18 cellular contexts compared by ENCODE assay signal in genomic region chr1:207829576-207829975, GRCh38.
DNase-seq lines count a peak whose midpoint lies in the region; ATAC-seq, FAIRE-seq and TF ChIP-seq lines count a peak whose summit lies in the region.
"Had no signal": no experiment of that assay in that cellular context is flagged by ENCODE, and none has a peak within 500 bp of the region (broad histone marks: within the 10 kb centered on the region; RNA-seq: fewer than 3 reads in every experiment).

No MANE protein-coding gene starts in this region.

- no peak for TF ChIP-seq EP300 in HepG2 (IDR thresholded peaks at IDR 0.05; ENCODE audit: low read depth in 2 of 2, low read length in 2 of 2)
- TF ChIP-seq EP300 in HepG2 (CRISPR knock-in tag; IDR thresholded peaks at IDR 0.05; ENCODE audit: borderline replicate concordance), result no peak
- TF ChIP-seq EP300 in K562 (IDR thresholded peaks at IDR 0.05; ENCODE audit: low read length), result no peak

- H3K27ac Mint-ChIP-seq in glutamatergic neuron (ENCODE audit: unreplicated experiment), result no peak overlapping the region

- H3K9me3 ChIP-seq in HepG2 (ENCODE audit: low read length) (no peaks in the 10 kb centered on the region), right lobe of liver (no peaks in the 10 kb centered on the region), K562 (replicated peaks; ENCODE audit: control insufficient read depth, insufficient read depth, low read depth, low read length) (no peaks in the 10 kb centered on the region), prostate gland (no peaks in the 10 kb centered on the region), mucosa of descending colon (no peaks in the 10 kb centered on the region)

- H3K27ac ChIP-seq in HepG2 (ENCODE audit: extremely low read length, insufficient read depth, low read length), result no peak overlapping the region
- no peak overlapping the region for H3K27ac ChIP-seq in right lobe of liver
- no peak overlapping the region for H3K27ac ChIP-seq in K562 (ENCODE audit: extremely low read depth, low read depth, low read length)
- H3K27ac ChIP-seq in prostate gland, result peak overlapping the region; percentile 99
- H3K27ac ChIP-seq: brain microvascular endothelial cell had no signal

- H3K4me3 ChIP-seq in HepG2 (replicated peaks in 1 of 3; ENCODE audit: insufficient read depth in 1 of 3, low read depth in 2 of 3, low read length in 3 of 3) (no peak overlapping the region), right lobe of liver (no peak overlapping the region), K562 (no peak overlapping the region), prostate gland (no peak overlapping the region), mucosa of descending colon (no peak overlapping the region)

- no peak overlapping the region for H3K4me2 ChIP-seq in HepG2 (ENCODE audit: low read depth, low read length)
- no peak overlapping the region for H3K4me2 ChIP-seq in K562 (ENCODE audit: insufficient read depth, low read length)

- DNase-seq in HepG2 (ENCODE audit: low spot score) (no peak), right lobe of liver (no peak), K562 (ENCODE audit: extremely low read depth in 1 of 4, low spot score in 3 of 4) (no peak), prostate gland (ENCODE audit: low spot score) (no peak), mucosa of descending colon (no peak), glutamatergic neuron (no peak)
- DNase-seq in stimulated activated naive CD4-positive, alpha-beta T cell treated with Interleukin-2 at 50 U/mL for 16 hours (lab: John Stamatoyannopoulos, UW), result no peak
- DNase-seq: activated CD4-positive, CD25-positive, alpha-beta regulatory T cell; activated CD8-positive, alpha-beta memory T cell treated with anti-CD3 and anti-CD28 coated beads, Interleukin-2, amount 50 U/mL, for 4 hours; activated naive CD4-positive, alpha-beta T cell treated with anti-CD3 and anti-CD28 coated beads, Interleukin-2, amount 10 ng/mL, durations not matched to agents 7 days and 5 days; brain microvascular endothelial cell; dermis blood vessel endothelial cell; GF-D8; MM.1S; NCI-H187 treated with DMSO at 0.1 percent for 48 hours; retina had no signal

- H3K9ac ChIP-seq in HepG2 (ENCODE audit: insufficient read depth, low read depth, low read length) (no peak overlapping the region), K562 (ENCODE audit: insufficient read depth in 1 of 2, low read depth in 2 of 2, low read length in 2 of 2) (no peak overlapping the region)

- H3K36me3 ChIP-seq in HepG2 (replicated peaks in 1 of 2; ENCODE audit: control insufficient read depth in 1 of 2, insufficient read depth in 2 of 2, low read length in 2 of 2) (no peaks in the 10 kb centered on the region), right lobe of liver (no peaks in the 10 kb centered on the region), K562 (ENCODE audit: control insufficient read depth, insufficient read depth, low read length) (no peaks in the 10 kb centered on the region), prostate gland (no peaks in the 10 kb centered on the region), mucosa of descending colon (ENCODE audit: low read depth) (no peaks in the 10 kb centered on the region)
- H3K36me3 ChIP-seq: brain microvascular endothelial cell had no signal

- H3K4me1 ChIP-seq in HepG2 (ENCODE audit: insufficient read depth, low read length) (peaks cover 41% of the 10 kb centered on the region), right lobe of liver (peaks cover 0 to 43% (median 15%) of the 10 kb centered on the region in 4 donors), K562 (replicated peaks in 1 of 2; ENCODE audit: control insufficient read depth in 2 of 2, insufficient read depth in 2 of 2, low read length in 2 of 2) (peaks cover 44 to 77% of the 10 kb centered on the region in 2 experiments), prostate gland (replicated peaks) (peaks cover 31% of the 10 kb centered on the region), mucosa of descending colon (ENCODE audit: low read depth) (peaks cover 39% of the 10 kb centered on the region)

- H3K4me3 Mint-ChIP-seq in glutamatergic neuron (ENCODE audit: unreplicated experiment), result no peak overlapping the region
- H3K4me3 Mint-ChIP-seq: activated naive CD4-positive, alpha-beta T cell treated with anti-CD3 and anti-CD28 coated beads, Interleukin-2, amount 10 ng/mL, durations not matched to agents 7 days and 5 days had no signal

- H3K27me3 Mint-ChIP-seq in glutamatergic neuron (ENCODE audit: unreplicated experiment), result no peaks in the 10 kb centered on the region
- H3K27me3 Mint-ChIP-seq: activated naive CD4-positive, alpha-beta T cell treated with anti-CD3 and anti-CD28 coated beads, Interleukin-2, amount 10 ng/mL, durations not matched to agents 7 days and 5 days had no signal

- no peaks in the 10 kb centered on the region for H3K36me3 Mint-ChIP-seq in glutamatergic neuron (ENCODE audit: unreplicated experiment)

- in situ Hi-C loops in HepG2 (cut with HindIII; ENCODE audit: extremely low pct_ligation_motif_present, low pct_unique_long_range_greater_than_20kb), result loop anchor here (5.0 kb wide), 2 partner anchors 38 to 138 kb away; no protein-coding TSS in a partner anchor
- in situ Hi-C loops in K562 (cut with MboI), result loop anchor here (5.0 to 10.0 kb wide), 3 partner anchors 43 to 1825 kb away; partner anchors contain the start of gene LAMB3

- TF ChIP-seq RAD21 in HepG2 (CRISPR knock-in tag; IDR thresholded peaks at IDR 0.05) (no peak), K562 (CRISPR knock-in tag; conservative IDR thresholded peaks at IDR 0.05 in 1 of 2, IDR thresholded peaks at IDR 0.05 in 1 of 2) (no peak)

- H2AFZ ChIP-seq in HepG2 (ENCODE audit: low read length) (no peak overlapping the region), K562 (ENCODE audit: low read depth, low read length) (no peak overlapping the region)

- BruUV-seq in HepG2 (replicated peaks; lab: Mats Ljungman, UMichigan) (no TSS peak), K562 (replicated peaks; lab: Mats Ljungman, UMichigan) (no TSS peak)

- no peaks in the 10 kb centered on the region for H4K20me1 ChIP-seq in HepG2 (ENCODE audit: insufficient read depth, low read length)
- no peaks in the 10 kb centered on the region for H4K20me1 ChIP-seq in K562 (replicated peaks; ENCODE audit: control insufficient read depth, insufficient read depth, low read length)

- TF ChIP-seq POLR2A in HepG2 (IDR thresholded peaks at IDR 0.05; ENCODE audit: insufficient read depth in 1 of 2, low read depth in 2 of 2, low read length in 2 of 2) (no peak), right lobe of liver (IDR thresholded peaks at IDR 0.05) (no peak), K562 (conservative IDR thresholded peaks at IDR 0.05) (no peak), prostate gland (IDR thresholded peaks at IDR 0.05) (no peak)

- FAIRE-seq in HepG2 (lab: Jason Lieb, UNC) (no peak), K562 (lab: Jason Lieb, UNC) (no peak)
- FAIRE-seq: GM12892 had no signal

- H3K27me3 ChIP-seq in HepG2 (ENCODE audit: control insufficient read depth in 1 of 2, insufficient read depth in 2 of 2, low read length in 2 of 2) (no peaks in the 10 kb centered on the region; a peak in 2 of 5 replicates), right lobe of liver (no peaks in the 10 kb centered on the region), K562 (ENCODE audit: control insufficient read depth in 2 of 2, insufficient read depth in 2 of 2, low read length in 2 of 2) (no peaks in the 10 kb centered on the region), prostate gland (replicated peaks; ENCODE audit: insufficient read depth) (no peaks in the 10 kb centered on the region)
- H3K27me3 ChIP-seq: brain microvascular endothelial cell had no signal

- TF ChIP-seq CTCF in HepG2 (CRISPR knock-in tag; IDR thresholded peaks at IDR 0.05), result no peak
- TF ChIP-seq CTCF in right lobe of liver (IDR thresholded peaks at IDR 0.05), result no peak
- no peak for TF ChIP-seq CTCF in K562 (IDR thresholded peaks at IDR 0.05 in 2 of 3, conservative IDR thresholded peaks at IDR 0.05 in 1 of 3; ENCODE audit: insufficient read depth in 2 of 3, low read depth in 1 of 3, low read length in 3 of 3)
- TF ChIP-seq CTCF in prostate gland (IDR thresholded peaks at IDR 0.05), result no peak
- no peak for TF ChIP-seq CTCF in mucosa of descending colon (IDR thresholded peaks at IDR 0.05)
- no peak for TF ChIP-seq CTCF in glutamatergic neuron (IDR thresholded peaks at IDR 0.05; ENCODE audit: partially characterized antibody, unreplicated experiment)

- intact Hi-C loops in HepG2 (cut with micrococcal nuclease; ENCODE audit: unreplicated experiment) (no loop called here), right lobe of liver (cut with DNase I) (no loop called here), K562 (cut with micrococcal nuclease) (no loop called here), prostate gland (cut with DNase I) (loop anchor here (5.0 kb wide), 2 partner anchors 133 to 413 kb away; partner anchors contain the start of gene PLXNA2), mucosa of descending colon (cut with DNase I, micrococcal nuclease) (loop anchor here (2.0 to 5.0 kb wide), 2 partner anchors 39 to 133 kb away; no protein-coding TSS in a partner anchor)

- CTCF ChIA-PET in HepG2 (lab: Yijun Ruan, JAX; ENCODE audit: low intra/inter-chr PET ratio, low total read pairs) (interaction anchor here (1.7 to 2.1 kb wide), 2 partner anchors 39 to 46 kb away, joined by 12 to 26 read pairs; no protein-coding TSS in a partner anchor), K562 (lab: Yijun Ruan, JAX; ENCODE audit: low intra/inter-chr PET ratio) (interaction anchor here (0.7 to 0.9 kb wide), 2 partner anchors 105 to 169 kb away, joined by 3 to 4 read pairs; no protein-coding TSS in a partner anchor)

- POLR2A ChIA-PET in HepG2 (lab: Yijun Ruan, JAX), result no interaction called here
- POLR2A ChIA-PET in K562 (lab: Yijun Ruan, JAX), result interaction anchor here (0.9 to 2.3 kb wide), 7 partner anchors 9 to 134 kb away, joined by 4 to 12 read pairs (median 5); no protein-coding TSS in a partner anchor

- peaks cover under 1% of the 10 kb centered on the region for H3K4me1 Mint-ChIP-seq in glutamatergic neuron (ENCODE audit: low read depth, unreplicated experiment)

- H3K79me2 ChIP-seq in HepG2 (ENCODE audit: insufficient read depth, low read length), result peaks cover 19% of the 10 kb centered on the region
- peaks cover 19% of the 10 kb centered on the region for H3K79me2 ChIP-seq in K562 (ENCODE audit: control insufficient read depth, insufficient read depth, low read length)

- H3K9me3 Mint-ChIP-seq in glutamatergic neuron (ENCODE audit: unreplicated experiment), result no peaks in the 10 kb centered on the region
- H3K9me3 Mint-ChIP-seq: activated naive CD4-positive, alpha-beta T cell treated with anti-CD3 and anti-CD28 coated beads, Interleukin-2, amount 10 ng/mL, durations not matched to agents 7 days and 5 days had no signal

- no peaks in the 10 kb centered on the region for H3K9me1 ChIP-seq in K562 (ENCODE audit: control insufficient read depth, insufficient read depth, low read length)

- ATAC-seq in HepG2, result no peak
- no peak for ATAC-seq in right lobe of liver
- no peak for ATAC-seq in K562
- ATAC-seq in mucosa of descending colon, result no peak
- no peak for ATAC-seq in GM19023 (IDR thresholded peaks at IDR 0.05; ENCODE audit: unreplicated experiment)

TF ChIP-seq in HepG2, 621 proteins besides CTCF, POLR2A, EP300 and RAD21 (continues in another document):
- peak; percentile 65 for TF ChIP-seq ZNF629 (CRISPR knock-in tag; conservative IDR thresholded peaks at IDR 0.05)

TF ChIP-seq in K562, 482 proteins besides CTCF, POLR2A, EP300 and RAD21 (continues in another document):
- TF ChIP-seq ZNF384 (IDR thresholded peaks at IDR 0.05; ENCODE audit: low read depth, low read length), result no peak
- TF ChIP-seq RHOXF2B (CRISPR knock-in tag; conservative IDR thresholded peaks at IDR 0.05), result no peak
- TF ChIP-seq TBL1XR1 (IDR thresholded peaks at IDR 0.05; ENCODE audit: low read length in 2 of 2), result no peak

Comparison
In these comparisons a context has a peak if more than half of its experiments do, and no peak if none do; other contexts are left out.
1. H3K27ac ChIP-seq: peak in prostate gland (2 of 2); none in HepG2 (single experiment), right lobe of liver (0 of 3) and K562 (single experiment).
2. intact Hi-C loops: an anchor here in prostate gland (5.0 kb wide) and mucosa of descending colon (2.0 to 5.0 kb wide); none called in HepG2, right lobe of liver and K562.
3. Of the 241 proteins assayed by ChIP-seq in both HepG2 and K562: peak only in HepG2: none; only in K562: ADNP and KDM1A; in both: none; in neither: 239.